In the genomic region with DNA sequence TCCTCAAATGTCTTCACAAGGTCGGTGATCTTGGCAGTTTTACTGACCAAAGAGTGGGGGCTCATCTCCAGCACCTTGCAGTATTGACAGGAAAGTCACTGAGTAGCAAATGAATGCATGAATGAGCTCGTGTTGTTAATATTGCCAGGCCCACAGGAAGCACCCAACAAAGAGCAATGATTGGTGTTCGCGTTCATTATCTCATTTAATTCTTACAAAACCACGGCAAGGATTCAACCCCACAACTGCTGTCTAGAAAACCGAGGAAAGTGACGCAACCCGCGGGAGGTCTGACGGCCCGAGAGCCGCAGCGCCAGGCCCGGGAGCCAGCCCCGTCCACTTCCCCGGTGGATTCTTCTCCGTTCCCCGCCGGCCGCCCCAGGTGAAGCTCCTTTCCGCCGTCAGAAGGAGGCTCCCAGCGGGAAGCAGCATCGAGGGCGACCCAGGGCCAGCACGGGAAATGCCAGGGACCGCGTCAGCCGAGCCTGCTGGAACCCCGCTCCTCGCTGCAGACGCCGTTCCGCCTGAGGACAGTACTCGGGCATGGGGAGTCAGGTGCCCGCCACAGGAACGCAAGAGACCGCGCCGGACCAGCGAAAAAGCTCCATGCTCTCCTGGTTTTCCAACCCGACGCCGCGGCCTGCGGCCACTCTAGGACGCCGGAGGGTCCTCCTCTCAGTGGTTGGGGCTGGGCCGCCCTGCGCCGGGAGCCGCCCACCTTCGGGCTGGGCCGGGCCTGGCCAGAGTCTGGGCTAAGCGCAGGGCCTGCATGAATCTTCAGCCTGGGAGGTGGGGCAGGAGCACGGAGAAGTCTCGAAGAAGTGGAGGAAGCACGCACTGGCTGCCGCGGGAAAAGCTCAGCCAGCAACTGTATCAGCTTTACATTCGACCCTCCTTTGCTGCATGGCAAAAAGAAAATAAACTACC, we compare ENCODE assay signal across 1 cellular context.
TF ChIP-seq lines count a peak whose summit lies in the region.

No MANE protein-coding gene starts in this region.

TF ChIP-seq in K562, 482 proteins besides CTCF, POLR2A, EP300 and RAD21 (continued from another document and continues in another):
- TF ChIP-seq JUND (IDR thresholded peaks at IDR 0.05; ENCODE audit: borderline replicate concordance, low read depth, low read length) (peak; percentile 58; the same call in 1 of the 2 replicates), JUND (tag; IDR thresholded peaks at IDR 0.05; ENCODE audit: borderline replicate concordance, low read depth, low read length) (no peak; the same call in 2 of the 3 replicates), CBX8 (IDR thresholded peaks at IDR 0.05; ENCODE audit: borderline replicate concordance, extremely low read depth, low read depth, low read length, poor library complexity, severe bottlenecking) (no peak), SMARCB1 (IDR thresholded peaks at IDR 0.05; ENCODE audit: insufficient read length, low read depth) (no peak), ZNF134 (CRISPR knock-in tag; conservative IDR thresholded peaks at IDR 0.05) (no peak), ZNF507 (tag; conservative IDR thresholded peaks at IDR 0.05) (no peak), TARDBP (IDR thresholded peaks at IDR 0.05) (no peak), CBFB (CRISPR knock-in tag; IDR thresholded peaks at IDR 0.05) (peak; percentile 2; the same call in 1 of the 2 replicates), TCFL5 (CRISPR knock-in tag; conservative IDR thresholded peaks at IDR 0.05) (no peak), PRPF4 (IDR thresholded peaks at IDR 0.05; ENCODE audit: insufficient read depth, low read depth, low read length, poor library complexity, severe bottlenecking) (peak; percentile 71), HDGF (IDR thresholded peaks at IDR 0.05) (no peak), ADNP (tag; IDR thresholded peaks at IDR 0.05) (no peak), MAFF (IDR thresholded peaks at IDR 0.05; ENCODE audit: low read length) (no peak), PYGO2 (tag; IDR thresholded peaks at IDR 0.05) (no peak), ETS2 (tag; IDR thresholded peaks at IDR 0.05; ENCODE audit: borderline replicate concordance, poor library complexity, severe bottlenecking) (no peak), ZNF146 (CRISPR knock-in tag; IDR thresholded peaks at IDR 0.05; ENCODE audit: unreplicated experiment) (no peak), ERF (CRISPR knock-in tag; IDR thresholded peaks at IDR 0.05) (0 out of 2 replicates have a peak, but pooled peaks have one; percentile 47), C11orf30 (IDR thresholded peaks at IDR 0.05; ENCODE audit: low read depth) (peak; percentile 60), SMAD1 (IDR thresholded peaks at IDR 0.05; ENCODE audit: low read depth, low read length, partially characterized antibody) (peak; percentile 11), CEBPB (tag; IDR thresholded peaks at IDR 0.05) (peak; percentile 95), MCM7 (IDR thresholded peaks at IDR 0.05) (no peak), NFXL1 (CRISPR knock-in tag; IDR thresholded peaks at IDR 0.05) (no peak), ZKSCAN3 (CRISPR knock-in tag; IDR thresholded peaks at IDR 0.05) (no peak)
- TF ChIP-seq, protein P1, sequence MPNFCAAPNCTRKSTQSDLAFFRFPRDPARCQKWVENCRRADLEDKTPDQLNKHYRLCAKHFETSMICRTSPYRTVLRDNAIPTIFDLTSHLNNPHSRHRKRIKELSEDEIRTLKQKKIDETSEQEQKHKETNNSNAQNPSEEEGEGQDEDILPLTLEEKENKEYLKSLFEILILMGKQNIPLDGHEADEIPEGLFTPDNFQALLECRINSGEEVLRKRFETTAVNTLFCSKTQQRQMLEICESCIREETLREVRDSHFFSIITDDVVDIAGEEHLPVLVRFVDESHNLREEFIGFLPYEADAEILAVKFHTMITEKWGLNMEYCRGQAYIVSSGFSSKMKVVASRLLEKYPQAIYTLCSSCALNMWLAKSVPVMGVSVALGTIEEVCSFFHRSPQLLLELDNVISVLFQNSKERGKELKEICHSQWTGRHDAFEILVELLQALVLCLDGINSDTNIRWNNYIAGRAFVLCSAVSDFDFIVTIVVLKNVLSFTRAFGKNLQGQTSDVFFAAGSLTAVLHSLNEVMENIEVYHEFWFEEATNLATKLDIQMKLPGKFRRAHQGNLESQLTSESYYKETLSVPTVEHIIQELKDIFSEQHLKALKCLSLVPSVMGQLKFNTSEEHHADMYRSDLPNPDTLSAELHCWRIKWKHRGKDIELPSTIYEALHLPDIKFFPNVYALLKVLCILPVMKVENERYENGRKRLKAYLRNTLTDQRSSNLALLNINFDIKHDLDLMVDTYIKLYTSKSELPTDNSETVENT (CRISPR knock-in tag; IDR thresholded peaks at IDR 0.05) = peak; percentile 100
- TF ChIP-seq, protein P2, sequence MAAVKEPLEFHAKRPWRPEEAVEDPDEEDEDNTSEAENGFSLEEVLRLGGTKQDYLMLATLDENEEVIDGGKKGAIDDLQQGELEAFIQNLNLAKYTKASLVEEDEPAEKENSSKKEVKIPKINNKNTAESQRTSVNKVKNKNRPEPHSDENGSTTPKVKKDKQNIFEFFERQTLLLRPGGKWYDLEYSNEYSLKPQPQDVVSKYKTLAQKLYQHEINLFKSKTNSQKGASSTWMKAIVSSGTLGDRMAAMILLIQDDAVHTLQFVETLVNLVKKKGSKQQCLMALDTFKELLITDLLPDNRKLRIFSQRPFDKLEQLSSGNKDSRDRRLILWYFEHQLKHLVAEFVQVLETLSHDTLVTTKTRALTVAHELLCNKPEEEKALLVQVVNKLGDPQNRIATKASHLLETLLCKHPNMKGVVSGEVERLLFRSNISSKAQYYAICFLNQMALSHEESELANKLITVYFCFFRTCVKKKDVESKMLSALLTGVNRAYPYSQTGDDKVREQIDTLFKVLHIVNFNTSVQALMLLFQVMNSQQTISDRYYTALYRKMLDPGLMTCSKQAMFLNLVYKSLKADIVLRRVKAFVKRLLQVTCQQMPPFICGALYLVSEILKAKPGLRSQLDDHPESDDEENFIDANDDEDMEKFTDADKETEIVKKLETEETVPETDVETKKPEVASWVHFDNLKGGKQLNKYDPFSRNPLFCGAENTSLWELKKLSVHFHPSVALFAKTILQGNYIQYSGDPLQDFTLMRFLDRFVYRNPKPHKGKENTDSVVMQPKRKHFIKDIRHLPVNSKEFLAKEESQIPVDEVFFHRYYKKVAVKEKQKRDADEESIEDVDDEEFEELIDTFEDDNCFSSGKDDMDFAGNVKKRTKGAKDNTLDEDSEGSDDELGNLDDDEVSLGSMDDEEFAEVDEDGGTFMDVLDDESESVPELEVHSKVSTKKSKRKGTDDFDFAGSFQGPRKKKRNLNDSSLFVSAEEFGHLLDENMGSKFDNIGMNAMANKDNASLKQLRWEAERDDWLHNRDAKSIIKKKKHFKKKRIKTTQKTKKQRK (IDR thresholded peaks at IDR 0.05; ENCODE audit: borderline replicate concordance, low read depth, low read length) = no peak
- TF ChIP-seq, protein P3, sequence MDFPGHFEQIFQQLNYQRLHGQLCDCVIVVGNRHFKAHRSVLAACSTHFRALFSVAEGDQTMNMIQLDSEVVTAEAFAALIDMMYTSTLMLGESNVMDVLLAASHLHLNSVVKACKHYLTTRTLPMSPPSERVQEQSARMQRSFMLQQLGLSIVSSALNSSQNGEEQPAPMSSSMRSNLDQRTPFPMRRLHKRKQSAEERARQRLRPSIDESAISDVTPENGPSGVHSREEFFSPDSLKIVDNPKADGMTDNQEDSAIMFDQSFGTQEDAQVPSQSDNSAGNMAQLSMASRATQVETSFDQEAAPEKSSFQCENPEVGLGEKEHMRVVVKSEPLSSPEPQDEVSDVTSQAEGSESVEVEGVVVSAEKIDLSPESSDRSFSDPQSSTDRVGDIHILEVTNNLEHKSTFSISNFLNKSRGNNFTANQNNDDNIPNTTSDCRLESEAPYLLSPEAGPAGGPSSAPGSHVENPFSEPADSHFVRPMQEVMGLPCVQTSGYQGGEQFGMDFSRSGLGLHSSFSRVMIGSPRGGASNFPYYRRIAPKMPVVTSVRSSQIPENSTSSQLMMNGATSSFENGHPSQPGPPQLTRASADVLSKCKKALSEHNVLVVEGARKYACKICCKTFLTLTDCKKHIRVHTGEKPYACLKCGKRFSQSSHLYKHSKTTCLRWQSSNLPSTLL (IDR thresholded peaks at IDR 0.05) = no peak
- TF ChIP-seq, protein P4, sequence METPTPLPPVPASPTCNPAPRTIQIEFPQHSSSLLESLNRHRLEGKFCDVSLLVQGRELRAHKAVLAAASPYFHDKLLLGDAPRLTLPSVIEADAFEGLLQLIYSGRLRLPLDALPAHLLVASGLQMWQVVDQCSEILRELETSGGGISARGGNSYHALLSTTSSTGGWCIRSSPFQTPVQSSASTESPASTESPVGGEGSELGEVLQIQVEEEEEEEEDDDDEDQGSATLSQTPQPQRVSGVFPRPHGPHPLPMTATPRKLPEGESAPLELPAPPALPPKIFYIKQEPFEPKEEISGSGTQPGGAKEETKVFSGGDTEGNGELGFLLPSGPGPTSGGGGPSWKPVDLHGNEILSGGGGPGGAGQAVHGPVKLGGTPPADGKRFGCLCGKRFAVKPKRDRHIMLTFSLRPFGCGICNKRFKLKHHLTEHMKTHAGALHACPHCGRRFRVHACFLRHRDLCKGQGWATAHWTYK (CRISPR knock-in tag; IDR thresholded peaks at IDR 0.05) = no peak
- TF ChIP-seq, protein P5, sequence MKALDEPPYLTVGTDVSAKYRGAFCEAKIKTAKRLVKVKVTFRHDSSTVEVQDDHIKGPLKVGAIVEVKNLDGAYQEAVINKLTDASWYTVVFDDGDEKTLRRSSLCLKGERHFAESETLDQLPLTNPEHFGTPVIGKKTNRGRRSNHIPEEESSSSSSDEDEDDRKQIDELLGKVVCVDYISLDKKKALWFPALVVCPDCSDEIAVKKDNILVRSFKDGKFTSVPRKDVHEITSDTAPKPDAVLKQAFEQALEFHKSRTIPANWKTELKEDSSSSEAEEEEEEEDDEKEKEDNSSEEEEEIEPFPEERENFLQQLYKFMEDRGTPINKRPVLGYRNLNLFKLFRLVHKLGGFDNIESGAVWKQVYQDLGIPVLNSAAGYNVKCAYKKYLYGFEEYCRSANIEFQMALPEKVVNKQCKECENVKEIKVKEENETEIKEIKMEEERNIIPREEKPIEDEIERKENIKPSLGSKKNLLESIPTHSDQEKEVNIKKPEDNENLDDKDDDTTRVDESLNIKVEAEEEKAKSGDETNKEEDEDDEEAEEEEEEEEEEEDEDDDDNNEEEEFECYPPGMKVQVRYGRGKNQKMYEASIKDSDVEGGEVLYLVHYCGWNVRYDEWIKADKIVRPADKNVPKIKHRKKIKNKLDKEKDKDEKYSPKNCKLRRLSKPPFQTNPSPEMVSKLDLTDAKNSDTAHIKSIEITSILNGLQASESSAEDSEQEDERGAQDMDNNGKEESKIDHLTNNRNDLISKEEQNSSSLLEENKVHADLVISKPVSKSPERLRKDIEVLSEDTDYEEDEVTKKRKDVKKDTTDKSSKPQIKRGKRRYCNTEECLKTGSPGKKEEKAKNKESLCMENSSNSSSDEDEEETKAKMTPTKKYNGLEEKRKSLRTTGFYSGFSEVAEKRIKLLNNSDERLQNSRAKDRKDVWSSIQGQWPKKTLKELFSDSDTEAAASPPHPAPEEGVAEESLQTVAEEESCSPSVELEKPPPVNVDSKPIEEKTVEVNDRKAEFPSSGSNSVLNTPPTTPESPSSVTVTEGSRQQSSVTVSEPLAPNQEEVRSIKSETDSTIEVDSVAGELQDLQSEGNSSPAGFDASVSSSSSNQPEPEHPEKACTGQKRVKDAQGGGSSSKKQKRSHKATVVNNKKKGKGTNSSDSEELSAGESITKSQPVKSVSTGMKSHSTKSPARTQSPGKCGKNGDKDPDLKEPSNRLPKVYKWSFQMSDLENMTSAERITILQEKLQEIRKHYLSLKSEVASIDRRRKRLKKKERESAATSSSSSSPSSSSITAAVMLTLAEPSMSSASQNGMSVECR (CRISPR knock-in tag; IDR thresholded peaks at IDR 0.05) = no peak; the same call in none of the 2 replicates
- TF ChIP-seq, protein P6, sequence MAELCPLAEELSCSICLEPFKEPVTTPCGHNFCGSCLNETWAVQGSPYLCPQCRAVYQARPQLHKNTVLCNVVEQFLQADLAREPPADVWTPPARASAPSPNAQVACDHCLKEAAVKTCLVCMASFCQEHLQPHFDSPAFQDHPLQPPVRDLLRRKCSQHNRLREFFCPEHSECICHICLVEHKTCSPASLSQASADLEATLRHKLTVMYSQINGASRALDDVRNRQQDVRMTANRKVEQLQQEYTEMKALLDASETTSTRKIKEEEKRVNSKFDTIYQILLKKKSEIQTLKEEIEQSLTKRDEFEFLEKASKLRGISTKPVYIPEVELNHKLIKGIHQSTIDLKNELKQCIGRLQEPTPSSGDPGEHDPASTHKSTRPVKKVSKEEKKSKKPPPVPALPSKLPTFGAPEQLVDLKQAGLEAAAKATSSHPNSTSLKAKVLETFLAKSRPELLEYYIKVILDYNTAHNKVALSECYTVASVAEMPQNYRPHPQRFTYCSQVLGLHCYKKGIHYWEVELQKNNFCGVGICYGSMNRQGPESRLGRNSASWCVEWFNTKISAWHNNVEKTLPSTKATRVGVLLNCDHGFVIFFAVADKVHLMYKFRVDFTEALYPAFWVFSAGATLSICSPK (IDR thresholded peaks at IDR 0.05; ENCODE audit: borderline replicate concordance) = no peak
- TF ChIP-seq, protein P7, sequence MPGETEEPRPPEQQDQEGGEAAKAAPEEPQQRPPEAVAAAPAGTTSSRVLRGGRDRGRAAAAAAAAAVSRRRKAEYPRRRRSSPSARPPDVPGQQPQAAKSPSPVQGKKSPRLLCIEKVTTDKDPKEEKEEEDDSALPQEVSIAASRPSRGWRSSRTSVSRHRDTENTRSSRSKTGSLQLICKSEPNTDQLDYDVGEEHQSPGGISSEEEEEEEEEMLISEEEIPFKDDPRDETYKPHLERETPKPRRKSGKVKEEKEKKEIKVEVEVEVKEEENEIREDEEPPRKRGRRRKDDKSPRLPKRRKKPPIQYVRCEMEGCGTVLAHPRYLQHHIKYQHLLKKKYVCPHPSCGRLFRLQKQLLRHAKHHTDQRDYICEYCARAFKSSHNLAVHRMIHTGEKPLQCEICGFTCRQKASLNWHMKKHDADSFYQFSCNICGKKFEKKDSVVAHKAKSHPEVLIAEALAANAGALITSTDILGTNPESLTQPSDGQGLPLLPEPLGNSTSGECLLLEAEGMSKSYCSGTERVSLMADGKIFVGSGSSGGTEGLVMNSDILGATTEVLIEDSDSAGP (CRISPR knock-in tag; IDR thresholded peaks at IDR 0.05) = no peak
- TF ChIP-seq, protein P8, sequence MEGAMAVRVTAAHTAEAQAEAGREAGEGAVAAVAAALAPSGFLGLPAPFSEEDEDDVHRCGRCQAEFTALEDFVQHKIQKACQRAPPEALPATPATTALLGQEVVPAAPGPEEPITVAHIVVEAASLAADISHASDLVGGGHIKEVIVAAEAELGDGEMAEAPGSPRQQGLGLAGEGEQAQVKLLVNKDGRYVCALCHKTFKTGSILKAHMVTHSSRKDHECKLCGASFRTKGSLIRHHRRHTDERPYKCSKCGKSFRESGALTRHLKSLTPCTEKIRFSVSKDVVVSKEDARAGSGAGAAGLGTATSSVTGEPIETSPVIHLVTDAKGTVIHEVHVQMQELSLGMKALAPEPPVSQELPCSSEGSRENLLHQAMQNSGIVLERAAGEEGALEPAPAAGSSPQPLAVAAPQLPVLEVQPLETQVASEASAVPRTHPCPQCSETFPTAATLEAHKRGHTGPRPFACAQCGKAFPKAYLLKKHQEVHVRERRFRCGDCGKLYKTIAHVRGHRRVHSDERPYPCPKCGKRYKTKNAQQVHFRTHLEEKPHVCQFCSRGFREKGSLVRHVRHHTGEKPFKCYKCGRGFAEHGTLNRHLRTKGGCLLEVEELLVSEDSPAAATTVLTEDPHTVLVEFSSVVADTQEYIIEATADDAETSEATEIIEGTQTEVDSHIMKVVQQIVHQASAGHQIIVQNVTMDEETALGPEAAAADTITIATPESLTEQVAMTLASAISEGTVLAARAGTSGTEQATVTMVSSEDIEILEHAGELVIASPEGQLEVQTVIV (CRISPR knock-in tag; IDR thresholded peaks at IDR 0.05; ENCODE audit: borderline replicate concordance) = no peak
